In genomic region chr16:89167425-89167941, GRCh38 we compare ENCODE assay signal across 1 cellular context.
TF ChIP-seq lines count a peak whose summit lies in the region.

No MANE protein-coding gene starts in this region.

TF ChIP-seq in HepG2, 621 proteins besides CTCF, POLR2A, EP300 and RAD21 (continued from another document and continues in another):
- TF ChIP-seq, protein P1, sequence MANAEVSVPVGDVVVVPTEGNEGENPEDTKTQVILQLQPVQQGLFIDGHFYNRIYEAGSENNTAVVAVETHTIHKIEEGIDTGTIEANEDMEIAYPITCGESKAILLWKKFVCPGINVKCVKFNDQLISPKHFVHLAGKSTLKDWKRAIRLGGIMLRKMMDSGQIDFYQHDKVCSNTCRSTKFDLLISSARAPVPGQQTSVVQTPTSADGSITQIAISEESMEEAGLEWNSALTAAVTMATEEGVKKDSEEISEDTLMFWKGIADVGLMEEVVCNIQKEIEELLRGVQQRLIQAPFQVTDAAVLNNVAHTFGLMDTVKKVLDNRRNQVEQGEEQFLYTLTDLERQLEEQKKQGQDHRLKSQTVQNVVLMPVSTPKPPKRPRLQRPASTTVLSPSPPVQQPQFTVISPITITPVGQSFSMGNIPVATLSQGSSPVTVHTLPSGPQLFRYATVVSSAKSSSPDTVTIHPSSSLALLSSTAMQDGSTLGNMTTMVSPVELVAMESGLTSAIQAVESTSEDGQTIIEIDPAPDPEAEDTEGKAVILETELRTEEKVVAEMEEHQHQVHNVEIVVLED (CRISPR knock-in tag; IDR thresholded peaks at IDR 0.05; ENCODE audit: borderline replicate concordance), result peak; percentile 58
- no peak for TF ChIP-seq THYN1 (CRISPR knock-in tag; IDR thresholded peaks at IDR 0.05; ENCODE audit: borderline replicate concordance, low read depth)
- TF ChIP-seq EEA1 (CRISPR knock-in tag; IDR thresholded peaks at IDR 0.05; ENCODE audit: borderline replicate concordance), result peak; percentile 55; the same call in 1 of the 2 replicates
- TF ChIP-seq, protein P2, sequence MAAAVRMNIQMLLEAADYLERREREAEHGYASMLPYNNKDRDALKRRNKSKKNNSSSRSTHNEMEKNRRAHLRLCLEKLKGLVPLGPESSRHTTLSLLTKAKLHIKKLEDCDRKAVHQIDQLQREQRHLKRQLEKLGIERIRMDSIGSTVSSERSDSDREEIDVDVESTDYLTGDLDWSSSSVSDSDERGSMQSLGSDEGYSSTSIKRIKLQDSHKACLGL (CRISPR knock-in tag; IDR thresholded peaks at IDR 0.05), result peak; percentile 77
- no peak for TF ChIP-seq CBX2 (IDR thresholded peaks at IDR 0.05; ENCODE audit: low read depth, low read length)
- no peak for TF ChIP-seq CBX2 (CRISPR knock-in tag; IDR thresholded peaks at IDR 0.05; ENCODE audit: low read depth)
- TF ChIP-seq SP140L (CRISPR knock-in tag; IDR thresholded peaks at IDR 0.05; ENCODE audit: borderline replicate concordance), result 0 out of 2 replicates have a peak, but pooled peaks have one; percentile 48
- TF ChIP-seq SP4 (CRISPR knock-in tag; IDR thresholded peaks at IDR 0.05), result peak; percentile 81
- TF ChIP-seq, protein P3, sequence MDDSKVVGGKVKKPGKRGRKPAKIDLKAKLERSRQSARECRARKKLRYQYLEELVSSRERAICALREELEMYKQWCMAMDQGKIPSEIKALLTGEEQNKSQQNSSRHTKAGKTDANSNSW (CRISPR knock-in tag; IDR thresholded peaks at IDR 0.05; ENCODE audit: borderline replicate concordance), result no peak; the same call in 1 of the 2 replicates
- TF ChIP-seq ZBTB21 (CRISPR knock-in tag; IDR thresholded peaks at IDR 0.05), result no peak; the same call in 1 of the 2 replicates
- no peak for TF ChIP-seq ASH2L (IDR thresholded peaks at IDR 0.05; ENCODE audit: insufficient read length, low read depth, low read length)
- TF ChIP-seq, protein P4, sequence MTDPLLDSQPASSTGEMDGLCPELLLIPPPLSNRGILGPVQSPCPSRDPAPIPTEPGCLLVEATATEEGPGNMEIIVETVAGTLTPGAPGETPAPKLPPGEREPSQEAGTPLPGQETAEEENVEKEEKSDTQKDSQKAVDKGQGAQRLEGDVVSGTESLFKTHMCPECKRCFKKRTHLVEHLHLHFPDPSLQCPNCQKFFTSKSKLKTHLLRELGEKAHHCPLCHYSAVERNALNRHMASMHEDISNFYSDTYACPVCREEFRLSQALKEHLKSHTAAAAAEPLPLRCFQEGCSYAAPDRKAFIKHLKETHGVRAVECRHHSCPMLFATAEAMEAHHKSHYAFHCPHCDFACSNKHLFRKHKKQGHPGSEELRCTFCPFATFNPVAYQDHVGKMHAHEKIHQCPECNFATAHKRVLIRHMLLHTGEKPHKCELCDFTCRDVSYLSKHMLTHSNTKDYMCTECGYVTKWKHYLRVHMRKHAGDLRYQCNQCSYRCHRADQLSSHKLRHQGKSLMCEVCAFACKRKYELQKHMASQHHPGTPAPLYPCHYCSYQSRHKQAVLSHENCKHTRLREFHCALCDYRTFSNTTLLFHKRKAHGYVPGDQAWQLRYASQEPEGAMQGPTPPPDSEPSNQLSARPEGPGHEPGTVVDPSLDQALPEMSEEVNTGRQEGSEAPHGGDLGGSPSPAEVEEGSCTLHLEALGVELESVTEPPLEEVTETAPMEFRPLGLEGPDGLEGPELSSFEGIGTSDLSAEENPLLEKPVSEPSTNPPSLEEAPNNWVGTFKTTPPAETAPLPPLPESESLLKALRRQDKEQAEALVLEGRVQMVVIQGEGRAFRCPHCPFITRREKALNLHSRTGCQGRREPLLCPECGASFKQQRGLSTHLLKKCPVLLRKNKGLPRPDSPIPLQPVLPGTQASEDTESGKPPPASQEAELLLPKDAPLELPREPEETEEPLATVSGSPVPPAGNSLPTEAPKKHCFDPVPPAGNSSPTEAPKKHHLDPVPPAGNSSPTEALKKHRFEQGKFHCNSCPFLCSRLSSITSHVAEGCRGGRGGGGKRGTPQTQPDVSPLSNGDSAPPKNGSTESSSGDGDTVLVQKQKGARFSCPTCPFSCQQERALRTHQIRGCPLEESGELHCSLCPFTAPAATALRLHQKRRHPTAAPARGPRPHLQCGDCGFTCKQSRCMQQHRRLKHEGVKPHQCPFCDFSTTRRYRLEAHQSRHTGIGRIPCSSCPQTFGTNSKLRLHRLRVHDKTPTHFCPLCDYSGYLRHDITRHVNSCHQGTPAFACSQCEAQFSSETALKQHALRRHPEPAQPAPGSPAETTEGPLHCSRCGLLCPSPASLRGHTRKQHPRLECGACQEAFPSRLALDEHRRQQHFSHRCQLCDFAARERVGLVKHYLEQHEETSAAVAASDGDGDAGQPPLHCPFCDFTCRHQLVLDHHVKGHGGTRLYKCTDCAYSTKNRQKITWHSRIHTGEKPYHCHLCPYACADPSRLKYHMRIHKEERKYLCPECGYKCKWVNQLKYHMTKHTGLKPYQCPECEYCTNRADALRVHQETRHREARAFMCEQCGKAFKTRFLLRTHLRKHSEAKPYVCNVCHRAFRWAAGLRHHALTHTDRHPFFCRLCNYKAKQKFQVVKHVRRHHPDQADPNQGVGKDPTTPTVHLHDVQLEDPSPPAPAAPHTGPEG (CRISPR knock-in tag; IDR thresholded peaks at IDR 0.05), result 0 out of 2 replicates have a peak, but pooled peaks have one; percentile 46
- TF ChIP-seq KDM4B (CRISPR knock-in tag; IDR thresholded peaks at IDR 0.05), result peak; percentile 78
- TF ChIP-seq ZSCAN12 (CRISPR knock-in tag; IDR thresholded peaks at IDR 0.05), result no peak
- TF ChIP-seq SIX1 (CRISPR knock-in tag; IDR thresholded peaks at IDR 0.05; ENCODE audit: borderline replicate concordance), result 0 out of 2 replicates have a peak, but pooled peaks have one; percentile 53
- TF ChIP-seq ZNF121 (CRISPR knock-in tag; IDR thresholded peaks at IDR 0.05), result no peak
- TF ChIP-seq FOXJ3 (CRISPR knock-in tag; IDR thresholded peaks at IDR 0.05; ENCODE audit: borderline replicate concordance), result no peak
- TF ChIP-seq, protein P5, sequence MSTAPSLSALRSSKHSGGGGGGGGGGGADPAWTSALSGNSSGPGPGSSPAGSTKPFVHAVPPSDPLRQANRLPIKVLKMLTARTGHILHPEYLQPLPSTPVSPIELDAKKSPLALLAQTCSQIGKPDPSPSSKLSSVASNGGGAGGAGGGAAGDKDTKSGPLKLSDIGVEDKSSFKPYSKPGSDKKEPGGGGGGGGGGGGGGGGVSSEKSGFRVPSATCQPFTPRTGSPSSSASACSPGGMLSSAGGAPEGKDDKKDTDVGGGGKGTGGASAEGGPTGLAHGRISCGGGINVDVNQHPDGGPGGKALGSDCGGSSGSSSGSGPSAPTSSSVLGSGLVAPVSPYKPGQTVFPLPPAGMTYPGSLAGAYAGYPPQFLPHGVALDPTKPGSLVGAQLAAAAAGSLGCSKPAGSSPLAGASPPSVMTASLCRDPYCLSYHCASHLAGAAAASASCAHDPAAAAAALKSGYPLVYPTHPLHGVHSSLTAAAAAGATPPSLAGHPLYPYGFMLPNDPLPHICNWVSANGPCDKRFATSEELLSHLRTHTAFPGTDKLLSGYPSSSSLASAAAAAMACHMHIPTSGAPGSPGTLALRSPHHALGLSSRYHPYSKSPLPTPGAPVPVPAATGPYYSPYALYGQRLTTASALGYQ (CRISPR knock-in tag; IDR thresholded peaks at IDR 0.05), result no peak; the same call in 1 of the 2 replicates
- TF ChIP-seq, protein P6, sequence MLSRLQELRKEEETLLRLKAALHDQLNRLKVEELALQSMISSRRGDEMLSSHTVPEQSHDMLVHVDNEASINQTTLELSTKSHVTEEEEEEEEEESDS (CRISPR knock-in tag; IDR thresholded peaks at IDR 0.05; ENCODE audit: borderline replicate concordance), result peak; percentile 84; the same call in 1 of the 2 replicates
- peak; percentile 70; the same call in 1 of the 2 replicates for TF ChIP-seq ZNF670 (CRISPR knock-in tag; IDR thresholded peaks at IDR 0.05; ENCODE audit: borderline replicate concordance)
- no peak for TF ChIP-seq RFX3 (CRISPR knock-in tag; IDR thresholded peaks at IDR 0.05)
- peak; percentile 76; the same call in 1 of the 2 replicates for TF ChIP-seq HES4 (CRISPR knock-in tag; IDR thresholded peaks at IDR 0.05; ENCODE audit: borderline replicate concordance)
- peak; percentile 18; the same call in 1 of the 2 replicates for TF ChIP-seq RFX5 (IDR thresholded peaks at IDR 0.05; ENCODE audit: low read depth, low read length)
- no peak for TF ChIP-seq ZNF652 (CRISPR knock-in tag; IDR thresholded peaks at IDR 0.05; ENCODE audit: borderline replicate concordance, low read depth)
- peak; percentile 87 for TF ChIP-seq NR0B2 (CRISPR knock-in tag; IDR thresholded peaks at IDR 0.05)
- no peak for TF ChIP-seq SUZ12 (IDR thresholded peaks at IDR 0.05; ENCODE audit: low read depth, low read length)
- TF ChIP-seq, protein P7, sequence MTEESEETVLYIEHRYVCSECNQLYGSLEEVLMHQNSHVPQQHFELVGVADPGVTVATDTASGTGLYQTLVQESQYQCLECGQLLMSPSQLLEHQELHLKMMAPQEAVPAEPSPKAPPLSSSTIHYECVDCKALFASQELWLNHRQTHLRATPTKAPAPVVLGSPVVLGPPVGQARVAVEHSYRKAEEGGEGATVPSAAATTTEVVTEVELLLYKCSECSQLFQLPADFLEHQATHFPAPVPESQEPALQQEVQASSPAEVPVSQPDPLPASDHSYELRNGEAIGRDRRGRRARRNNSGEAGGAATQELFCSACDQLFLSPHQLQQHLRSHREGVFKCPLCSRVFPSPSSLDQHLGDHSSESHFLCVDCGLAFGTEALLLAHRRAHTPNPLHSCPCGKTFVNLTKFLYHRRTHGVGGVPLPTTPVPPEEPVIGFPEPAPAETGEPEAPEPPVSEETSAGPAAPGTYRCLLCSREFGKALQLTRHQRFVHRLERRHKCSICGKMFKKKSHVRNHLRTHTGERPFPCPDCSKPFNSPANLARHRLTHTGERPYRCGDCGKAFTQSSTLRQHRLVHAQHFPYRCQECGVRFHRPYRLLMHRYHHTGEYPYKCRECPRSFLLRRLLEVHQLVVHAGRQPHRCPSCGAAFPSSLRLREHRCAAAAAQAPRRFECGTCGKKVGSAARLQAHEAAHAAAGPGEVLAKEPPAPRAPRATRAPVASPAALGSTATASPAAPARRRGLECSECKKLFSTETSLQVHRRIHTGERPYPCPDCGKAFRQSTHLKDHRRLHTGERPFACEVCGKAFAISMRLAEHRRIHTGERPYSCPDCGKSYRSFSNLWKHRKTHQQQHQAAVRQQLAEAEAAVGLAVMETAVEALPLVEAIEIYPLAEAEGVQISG (CRISPR knock-in tag; IDR thresholded peaks at IDR 0.05), result peak; percentile 89
- no peak for TF ChIP-seq ZFP41 (CRISPR knock-in tag; IDR thresholded peaks at IDR 0.05; ENCODE audit: borderline replicate concordance)
- peak; percentile 93 for TF ChIP-seq KDM2A (CRISPR knock-in tag; IDR thresholded peaks at IDR 0.05; ENCODE audit: borderline replicate concordance, low read depth)
- peak; percentile 79; the same call in 1 of the 2 replicates for TF ChIP-seq MIER3 (CRISPR knock-in tag; IDR thresholded peaks at IDR 0.05; ENCODE audit: borderline replicate concordance)
- TF ChIP-seq, protein P8, sequence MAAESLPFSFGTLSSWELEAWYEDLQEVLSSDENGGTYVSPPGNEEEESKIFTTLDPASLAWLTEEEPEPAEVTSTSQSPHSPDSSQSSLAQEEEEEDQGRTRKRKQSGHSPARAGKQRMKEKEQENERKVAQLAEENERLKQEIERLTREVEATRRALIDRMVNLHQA (CRISPR knock-in tag; IDR thresholded peaks at IDR 0.05), result no peak
- no peak for TF ChIP-seq RBAK (CRISPR knock-in tag; IDR thresholded peaks at IDR 0.05)
- TF ChIP-seq ZMYM4 (CRISPR knock-in tag; IDR thresholded peaks at IDR 0.05), result peak; percentile 57; the same call in 1 of the 2 replicates
- no peak for TF ChIP-seq ZNF143 (CRISPR knock-in tag; IDR thresholded peaks at IDR 0.05)
- 0 out of 2 replicates have a peak, but pooled peaks have one; percentile 39 for TF ChIP-seq ZNF850 (CRISPR knock-in tag; conservative IDR thresholded peaks at IDR 0.05)
- peak; percentile 31; the same call in 1 of the 2 replicates for TF ChIP-seq ZBTB20 (CRISPR knock-in tag; IDR thresholded peaks at IDR 0.05; ENCODE audit: borderline replicate concordance, low read depth)
- no peak for TF ChIP-seq TP53 (CRISPR knock-in tag; conservative IDR thresholded peaks at IDR 0.05)
- TF ChIP-seq KDM6A (CRISPR knock-in tag; IDR thresholded peaks at IDR 0.05; ENCODE audit: low read depth), result no peak; the same call in 1 of the 2 replicates
- TF ChIP-seq ZNF251 (CRISPR knock-in tag; IDR thresholded peaks at IDR 0.05), result no peak
- TF ChIP-seq ZFP90 (CRISPR knock-in tag; IDR thresholded peaks at IDR 0.05; ENCODE audit: borderline replicate concordance), result peak; percentile 74
- 0 out of 2 replicates have a peak, but pooled peaks have one; percentile 66 for TF ChIP-seq SALL2 (CRISPR knock-in tag; IDR thresholded peaks at IDR 0.05)
- TF ChIP-seq NRL (CRISPR knock-in tag; IDR thresholded peaks at IDR 0.05; ENCODE audit: borderline replicate concordance), result peak; percentile 49; the same call in 1 of the 2 replicates
- TF ChIP-seq ZNF891 (CRISPR knock-in tag; IDR thresholded peaks at IDR 0.05), result peak; percentile 29; the same call in 1 of the 2 replicates
- TF ChIP-seq, protein P9, sequence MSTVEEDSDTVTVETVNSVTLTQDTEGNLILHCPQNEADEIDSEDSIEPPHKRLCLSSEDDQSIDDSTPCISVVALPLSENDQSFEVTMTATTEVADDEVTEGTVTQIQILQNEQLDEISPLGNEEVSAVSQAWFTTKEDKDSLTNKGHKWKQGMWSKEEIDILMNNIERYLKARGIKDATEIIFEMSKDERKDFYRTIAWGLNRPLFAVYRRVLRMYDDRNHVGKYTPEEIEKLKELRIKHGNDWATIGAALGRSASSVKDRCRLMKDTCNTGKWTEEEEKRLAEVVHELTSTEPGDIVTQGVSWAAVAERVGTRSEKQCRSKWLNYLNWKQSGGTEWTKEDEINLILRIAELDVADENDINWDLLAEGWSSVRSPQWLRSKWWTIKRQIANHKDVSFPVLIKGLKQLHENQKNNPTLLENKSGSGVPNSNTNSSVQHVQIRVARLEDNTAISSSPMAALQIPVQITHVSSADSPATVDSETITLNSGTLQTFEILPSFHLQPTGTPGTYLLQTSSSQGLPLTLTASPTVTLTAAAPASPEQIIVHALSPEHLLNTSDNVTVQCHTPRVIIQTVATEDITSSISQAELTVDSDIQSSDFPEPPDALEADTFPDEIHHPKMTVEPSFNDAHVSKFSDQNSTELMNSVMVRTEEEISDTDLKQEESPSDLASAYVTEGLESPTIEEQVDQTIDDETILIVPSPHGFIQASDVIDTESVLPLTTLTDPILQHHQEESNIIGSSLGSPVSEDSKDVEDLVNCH (CRISPR knock-in tag; IDR thresholded peaks at IDR 0.05), result no peak
- TF ChIP-seq, protein P10, sequence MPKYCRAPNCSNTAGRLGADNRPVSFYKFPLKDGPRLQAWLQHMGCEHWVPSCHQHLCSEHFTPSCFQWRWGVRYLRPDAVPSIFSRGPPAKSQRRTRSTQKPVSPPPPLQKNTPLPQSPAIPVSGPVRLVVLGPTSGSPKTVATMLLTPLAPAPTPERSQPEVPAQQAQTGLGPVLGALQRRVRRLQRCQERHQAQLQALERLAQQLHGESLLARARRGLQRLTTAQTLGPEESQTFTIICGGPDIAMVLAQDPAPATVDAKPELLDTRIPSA (CRISPR knock-in tag; IDR thresholded peaks at IDR 0.05; ENCODE audit: borderline replicate concordance), result no peak
- TF ChIP-seq HNF4A (CRISPR knock-in tag; IDR thresholded peaks at IDR 0.05), result peak; percentile 34; the same call in 1 of the 2 replicates
